ENCODE assay signal across 4 cellular contexts in genomic region chr12:10351457-10351856, GRCh38. TPM values are rescaled to one million over a fixed set of nuclear protein-coding genes. Genes with fewer than 3 reads are reported as not detected.
"Had no signal": no experiment of that assay in that cellular context is flagged by ENCODE, and none has a peak within 500 bp of the region (broad histone marks: within the 10 kb centered on the region; RNA-seq: fewer than 3 reads in every experiment).

No MANE protein-coding gene starts in this region.

RNA-seq across cellular contexts. Expression of gene KLRK1, which starts 38.4 kb away (rescaled TPM):
- total RNA-seq: M059J, NCI-H460 had no signal

RNA-seq across cellular contexts. Expression of gene KLRD1, which starts 43.8 kb away (rescaled TPM):
- total RNA-seq: LHCN-M2, M059J, MCF 10A, NCI-H460 had no signal

RNA-seq across cellular contexts. Expression of gene KLRC4, which starts 58.1 kb away (rescaled TPM):
- total RNA-seq: LHCN-M2, M059J, NCI-H460 had no signal
